In genomic region chr17:59432657-59433056, GRCh38 we compare ENCODE assay signal across 25 cellular contexts.
"Had no signal": no experiment of that assay in that cellular context is flagged by ENCODE, and none has a peak within 500 bp of the region (broad histone marks: within the 10 kb centered on the region; RNA-seq: fewer than 3 reads in every experiment).

No MANE protein-coding gene starts in this region.

- H3K4me1 Mint-ChIP-seq: natural killer cell had no signal

- H3K27ac Mint-ChIP-seq: natural killer cell; stimulated activated naive CD8-positive, alpha-beta T cell treated with anti-CD3 and anti-CD28 coated beads, Interleukin-15, amount 100 ng/mL, for 72 hours had no signal

- ATAC-seq: foreskin keratinocyte; gastroesophageal sphincter; heart left ventricle; left cardiac atrium; left lung; natural killer cell; pancreas; stimulated activated naive CD8-positive, alpha-beta T cell treated with anti-CD3 and anti-CD28 coated beads, Interleukin-15, amount 100 ng/mL, for 72 hours had no signal

- H3K9me3 ChIP-seq: esophagus muscularis mucosa, left lung, pancreas, thyroid gland, vagina had no signal

- H3K4me2 ChIP-seq: smooth muscle cell had no signal

- H3K27ac ChIP-seq: esophagus muscularis mucosa, foreskin keratinocyte, gastroesophageal sphincter, left lung, thyroid gland, vagina had no signal

- H3K27me3 Mint-ChIP-seq: progenitor cell of endocrine pancreas; stimulated activated naive CD8-positive, alpha-beta T cell treated with anti-CD3 and anti-CD28 coated beads, Interleukin-15, amount 100 ng/mL, for 72 hours had no signal

- H3K27me3 ChIP-seq: esophagus muscularis mucosa, foreskin keratinocyte, gastroesophageal sphincter, heart left ventricle, left lung, pancreas, thyroid gland, vagina had no signal

- FAIRE-seq: colon, endothelial cell of umbilical vein, islet of Langerhans, pancreas had no signal

- DNase-seq: effector CD8-positive, alpha-beta T cell; foreskin keratinocyte; heart left ventricle; hippocampal formation; left cardiac atrium; left lung; mammary epithelial cell; natural killer cell; pancreas; stimulated activated CD4-positive, alpha-beta T cell treated with anti-CD3 and anti-CD28 coated beads, Interleukin-12 subunit alpha, Interleukin-12 subunit beta, amount 100 ng/mL, for 4 hours; stimulated activated CD4-positive, alpha-beta T cell treated with anti-CD3 and anti-CD28 coated beads, Interleukin-1b, Interleukin-23, amount 100 ng/mL, for 48 hours; stimulated activated CD4-positive, alpha-beta T cell treated with anti-CD3 and anti-CD28 coated beads, Interleukin-4, amount 100 ng/mL, for 1 hour; stimulated activated CD8-positive, alpha-beta memory T cell treated with anti-CD3 and anti-CD28 coated beads, Interleukin-4, amount 100 ng/mL, for 48 hours; stimulated activated naive CD4-positive, alpha-beta T cell; stimulated activated naive CD8-positive, alpha-beta T cell treated with anti-CD3 and anti-CD28 coated beads, Interleukin-15, amount 100 ng/mL, for 72 hours; thyroid gland; trophoblast cell had no signal

- H3K4me3 ChIP-seq: esophagus muscularis mucosa, gastroesophageal sphincter, heart left ventricle, left lung, pancreas, smooth muscle cell, thyroid gland, vagina had no signal

- H3K36me3 ChIP-seq: esophagus muscularis mucosa, gastroesophageal sphincter, heart left ventricle, left lung, pancreas, thyroid gland, vagina had no signal

- H3K9me3 Mint-ChIP-seq: natural killer cell had no signal

- H3K36me3 Mint-ChIP-seq: natural killer cell had no signal

- H3K4me3 Mint-ChIP-seq: natural killer cell; stimulated activated naive CD8-positive, alpha-beta T cell treated with anti-CD3 and anti-CD28 coated beads, Interleukin-15, amount 100 ng/mL, for 72 hours had no signal
